ENCODE assay signal across 24 cellular contexts in genomic region chr2:125526093-125526492, GRCh38.
"Had no signal": no experiment of that assay in that cellular context is flagged by ENCODE, and none has a peak within 500 bp of the region (broad histone marks: within the 10 kb centered on the region; RNA-seq: fewer than 3 reads in every experiment).

No MANE protein-coding gene starts in this region.

- H3K36me3 ChIP-seq: colonic mucosa, esophagus muscularis mucosa, heart right ventricle, left lung, prostate gland, right atrium auricular region, sigmoid colon, stomach, thyroid gland had no signal

- H3K9me3 ChIP-seq: colonic mucosa, esophagus muscularis mucosa, heart right ventricle, left lung, prostate gland, right atrium auricular region, sigmoid colon, stomach, thyroid gland had no signal

- ATAC-seq: heart right ventricle; left cardiac atrium; left lung; naive thymus-derived CD8-positive, alpha-beta T cell; stimulated activated effector memory CD8-positive, alpha-beta T cell treated with anti-CD3 and anti-CD28 coated beads, Interleukin-12 subunit alpha, Interleukin-12 subunit beta, amount 100 ng/mL, for 72 hours had no signal

- H3K27me3 ChIP-seq: colonic mucosa, esophagus muscularis mucosa, heart right ventricle, left lung, right atrium auricular region, sigmoid colon, stomach, thyroid gland had no signal

- FAIRE-seq: endothelial cell of umbilical vein, urothelium cell line had no signal

- H3K4me1 ChIP-seq: colonic mucosa, esophagus muscularis mucosa, heart right ventricle, left lung, prostate gland, right atrium auricular region, sigmoid colon, stomach, thyroid gland had no signal

- DNase-seq: colonic mucosa; effector CD8-positive, alpha-beta T cell; foreskin melanocyte; glutamatergic neuron; heart right ventricle; hypothalamus; left cardiac atrium; mesenchymal stem cell; naive thymus-derived CD8-positive, alpha-beta T cell; nephron progenitor cell; nucleus accumbens; sigmoid colon; stimulated activated CD4-positive, alpha-beta T cell treated with anti-CD3 and anti-CD28 coated beads, Interleukin-2, amount 100 ng/mL, for 24 hours; stimulated activated CD4-positive, alpha-beta T cell treated with anti-CD3 and anti-CD28 coated beads, Interleukin-4, amount 100 ng/mL, for 24 hours; stimulated activated naive CD4-positive, alpha-beta T cell treated with Interleukin-2 at 50 U/mL for 16 hours; stomach; thyroid gland had no signal

- H3K4me3 ChIP-seq: colonic mucosa, esophagus muscularis mucosa, heart right ventricle, left lung, prostate gland, right atrium auricular region, sigmoid colon, stomach, thyroid gland had no signal

- H3K27ac ChIP-seq: colonic mucosa, esophagus muscularis mucosa, heart right ventricle, left lung, prostate gland, right atrium auricular region, sigmoid colon, stomach, thyroid gland had no signal
